ENCODE assay signal across 16 cellular contexts in the genomic region with DNA sequence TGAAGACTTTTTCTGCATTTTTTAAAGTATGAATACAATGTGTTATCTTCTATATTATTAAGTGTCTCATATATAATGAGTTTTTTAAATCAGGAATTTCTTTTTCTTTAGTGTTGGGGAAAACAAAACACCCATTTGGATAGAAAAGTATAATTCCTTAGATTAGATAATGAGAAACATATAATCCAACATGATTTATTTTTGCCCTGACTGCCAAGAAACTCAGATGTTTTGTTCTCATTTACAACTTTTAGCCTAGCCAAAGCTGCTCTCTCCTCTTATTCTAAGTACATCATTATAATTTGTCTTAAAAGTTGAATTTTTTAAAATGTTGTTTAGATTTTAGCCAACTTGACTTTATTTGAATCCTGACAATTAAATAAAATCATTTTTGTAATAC.
DNase-seq lines count a peak whose midpoint lies in the region; ATAC-seq, FAIRE-seq and TF ChIP-seq lines count a peak whose summit lies in the region.
"Had no signal": no experiment of that assay in that cellular context is flagged by ENCODE, and none has a peak within 500 bp of the region (broad histone marks: within the 10 kb centered on the region; RNA-seq: fewer than 3 reads in every experiment).

No MANE protein-coding gene starts in this region.

- H3K27me3 Mint-ChIP-seq in H9 (ENCODE audit: low read depth), result peaks cover 4% of the 10 kb centered on the region; the same call in 1 of the 2 replicates

- no peak overlapping the region for H3K4me3 Mint-ChIP-seq in H9
- H3K4me3 Mint-ChIP-seq: CD4-positive, alpha-beta T cell had no signal

- no peaks in the 10 kb centered on the region for H3K9me3 ChIP-seq in pancreas
- no peaks in the 10 kb centered on the region for H3K9me3 ChIP-seq in H9 (ENCODE audit: control insufficient read depth, low read depth, low read length)

- H2BK12ac ChIP-seq in H9 (ENCODE audit: insufficient read length, low read depth, low read length), result no peak overlapping the region

- H3K14ac ChIP-seq in H9 (ENCODE audit: insufficient read depth, low read length), result no peak overlapping the region

- no peak overlapping the region for H2BK5ac ChIP-seq in H9 (ENCODE audit: insufficient read length, low read length)

- H2AK5ac ChIP-seq in H9 (ENCODE audit: insufficient read length, low read length), result no peak overlapping the region

- no peaks in the 10 kb centered on the region for H3K4me1 ChIP-seq in pancreas
- no peaks in the 10 kb centered on the region for H3K4me1 ChIP-seq in H9 (ENCODE audit: insufficient read depth, low read length)

- no peaks in the 10 kb centered on the region for H3K23me2 ChIP-seq in H9 (ENCODE audit: insufficient read length, low read depth, low read length, poor library complexity, severe bottlenecking)

- H3K4me1 Mint-ChIP-seq in H9, result no peaks in the 10 kb centered on the region

- no peak overlapping the region for H3K4ac ChIP-seq in H9 (ENCODE audit: low read depth, low read length)

- no peaks in the 10 kb centered on the region for H4K20me1 ChIP-seq in H9 (ENCODE audit: control insufficient read depth, insufficient read depth, insufficient read length)

- no peak overlapping the region for H2BK20ac ChIP-seq in H9 (ENCODE audit: low read depth, low read length, poor library complexity, severe bottlenecking)

- no peak overlapping the region for H3K4me2 ChIP-seq in H9 (ENCODE audit: insufficient read depth, insufficient read length, low read length)

- no peak overlapping the region for H2AFZ ChIP-seq in H9 (ENCODE audit: low read length)

- no peak overlapping the region for H3K27ac ChIP-seq in pancreas
- no peak overlapping the region for H3K27ac ChIP-seq in H9 (ENCODE audit: insufficient read length, low read depth, low read length)
- H3K27ac ChIP-seq: C4-2B had no signal

- H2BK120ac ChIP-seq in H9 (ENCODE audit: low read depth, low read length, poor library complexity, severe bottlenecking), result no peak overlapping the region

- H3K36me3 ChIP-seq in pancreas, result no peaks in the 10 kb centered on the region

- FAIRE-seq in G401.6 (lab: Jason Lieb, UNC), result peak; percentile 76
- peak; percentile 49 for FAIRE-seq in pancreas (lab: Jason Lieb, UNC)
- FAIRE-seq: D721Med had no signal

- no peak overlapping the region for H4K8ac ChIP-seq in H9 (replicated peaks; ENCODE audit: insufficient read length, low read depth, low read length)

- no peak overlapping the region for H2BK15ac ChIP-seq in H9 (ENCODE audit: low read depth, low read length)

- H3K4me3 ChIP-seq in fibroblast of the aortic adventitia (ENCODE audit: low read depth, low read length), result no peak overlapping the region
- no peak overlapping the region for H3K4me3 ChIP-seq in pancreas

- intact Hi-C loops in pancreas (cut with DNase I), result no loop called here

- H3K9me3 Mint-ChIP-seq in H9, result no peaks in the 10 kb centered on the region; a peak in 1 of 5 replicates
- H3K9me3 Mint-ChIP-seq: CD4-positive, alpha-beta T cell had no signal

- no peak overlapping the region for H3K56ac ChIP-seq in H9 (ENCODE audit: insufficient read length, low read depth, low read length)

- H3K79me2 ChIP-seq in H9 (ENCODE audit: insufficient read depth, low read length), result no peaks in the 10 kb centered on the region

- no peak overlapping the region for H4K5ac ChIP-seq in H9 (ENCODE audit: insufficient read length, low read depth, low read length)

- no peak overlapping the region for H3K18ac ChIP-seq in H9 (ENCODE audit: insufficient read length, low read depth, low read length)

- H3K9ac ChIP-seq in H9 (ENCODE audit: extremely low read depth, insufficient read length, low read length), result no peak overlapping the region

- DNase-seq in amniotic epithelial cell (ENCODE audit: low read depth), result peak; percentile 73
- DNase-seq in fibroblast of the aortic adventitia (ENCODE audit: low read depth), result peak; percentile 52
- DNase-seq in pancreas, result no peak
- DNase-seq in T-helper 9 cell, result no peak
- DNase-seq in H9, result no peak
- DNase-seq: AML-193; Caco-2; CD4-positive, alpha-beta T cell; DMS79; GF-D8; GOT3; H7 had no signal

- no peaks in the 10 kb centered on the region for H3K27me3 ChIP-seq in pancreas
- no peaks in the 10 kb centered on the region for H3K27me3 ChIP-seq in H9 (ENCODE audit: insufficient read depth, low read length)

- no peak overlapping the region for H4K91ac ChIP-seq in H9 (ENCODE audit: insufficient read length, low read depth, low read length)

- H3K27ac Mint-ChIP-seq in H9, result no peak overlapping the region
- H3K27ac Mint-ChIP-seq: CD4-positive, alpha-beta T cell had no signal

- no peaks in the 10 kb centered on the region for H3K79me1 ChIP-seq in H9 (ENCODE audit: insufficient read depth, low read depth, low read length, poor library complexity, severe bottlenecking)

- no peaks in the 10 kb centered on the region for H3K36me3 Mint-ChIP-seq in H9 (ENCODE audit: insufficient read depth in 1 of 3, low read depth in 3 of 3)

- H3T11ph ChIP-seq in H9 (ENCODE audit: low read length), result no peak overlapping the region

- TF ChIP-seq CTCF in fibroblast of the aortic adventitia (IDR thresholded peaks at IDR 0.05; ENCODE audit: insufficient read depth, low read length) (no peak), pancreas (IDR thresholded peaks at IDR 0.05) (no peak), H9 (conservative IDR thresholded peaks at IDR 0.05) (no peak)

- H3K23ac ChIP-seq in H9 (ENCODE audit: insufficient read length, low read depth, low read length), result no peak overlapping the region

- ATAC-seq in pancreas, result no peak
- no peak for ATAC-seq in activated CD4-positive, CD25-positive, alpha-beta regulatory T cell treated with anti-CD3 and anti-CD28 coated beads, Interleukin-2, amount 50 U/mL, for 24 hours

Comparison
In these comparisons a context has a peak if more than half of its experiments do, and no peak if none do; other contexts are left out.
1. DNase-seq: peak in amniotic epithelial cell (single experiment) and fibroblast of the aortic adventitia (single experiment); none in pancreas (0 of 6), T-helper 9 cell (single experiment) and H9 (single experiment).